8 cellular contexts compared by ENCODE assay signal in the genomic region with DNA sequence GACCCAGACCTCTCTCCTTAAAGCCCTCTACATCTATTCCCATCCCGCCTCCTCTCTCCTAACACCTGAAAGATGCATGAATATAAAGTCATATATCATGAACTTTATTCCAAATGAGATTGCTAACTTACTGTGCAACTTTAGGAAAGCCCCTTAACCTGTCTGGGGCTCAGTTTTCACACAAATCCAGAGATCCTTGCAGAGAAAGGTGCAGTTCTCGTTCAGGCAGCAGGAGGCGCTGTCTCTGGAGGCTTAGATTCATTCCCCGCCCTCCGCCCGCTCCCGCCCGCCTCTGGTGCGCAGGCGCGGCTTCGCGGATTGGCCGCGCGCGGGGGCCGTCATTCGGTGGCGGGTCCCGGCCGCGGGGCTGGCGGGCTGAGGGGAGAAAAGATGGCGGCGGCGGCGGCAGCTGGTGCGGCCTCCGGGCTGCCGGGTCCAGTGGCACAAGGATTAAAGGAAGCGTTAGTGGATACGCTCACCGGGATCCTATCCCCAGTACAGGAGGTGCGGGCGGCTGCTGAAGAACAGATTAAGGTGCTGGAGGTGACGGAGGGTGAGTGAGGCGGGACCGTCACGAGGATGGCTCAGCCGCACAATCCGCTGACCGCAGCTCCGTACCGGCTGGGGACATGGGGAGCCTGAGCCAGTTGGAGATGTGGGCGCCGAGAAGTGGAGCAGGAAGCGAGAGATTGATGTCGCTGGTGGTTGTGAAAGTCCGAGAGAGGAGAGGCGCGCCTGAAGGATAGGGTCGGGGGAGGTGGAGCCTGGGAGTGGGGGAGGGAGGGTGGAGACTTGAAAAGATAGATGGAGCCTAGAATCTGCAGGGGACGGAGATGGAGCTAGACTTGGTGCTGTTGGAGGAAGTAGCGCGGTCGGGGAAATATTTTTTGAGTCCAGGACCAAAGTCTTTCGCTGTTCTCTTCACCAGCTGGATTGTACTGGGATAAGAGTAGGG. TPM values are rescaled to one million over a fixed set of nuclear protein-coding genes. Genes with fewer than 3 reads are reported as not detected.
DNase-seq lines count a peak whose midpoint lies in the region; ATAC-seq, FAIRE-seq and TF ChIP-seq lines count a peak whose summit lies in the region.

A gene (plus strand): TSS at position 338 of the 955 bp plus-strand sequence. CDS start 53 bp downstream, at position 391.

- peak; percentile 94 to 100 (median 98) for TF ChIP-seq CTCF in heart left ventricle (IDR thresholded peaks at IDR 0.05)
- TF ChIP-seq CTCF in transverse colon (IDR thresholded peaks at IDR 0.05) = peak; percentile 90 to 97 (median 96)

- DNase-seq in GM12891 (ENCODE audit: insufficient read length, low spot score) = peak; percentile 93
- DNase-seq in NCI-H1436 (lab: John Stamatoyannopoulos, UW) = peak; percentile 97
- peak; percentile 87 to 96 (median 92) for DNase-seq in T-cell
- peak; percentile 91 to 96 (median 94) for DNase-seq in heart left ventricle
- DNase-seq in pons (ENCODE audit: low spot score) = peak; percentile 90
- DNase-seq in transverse colon = peak; percentile 97

- no peaks in the 10 kb centered on the region for H3K36me3 Mint-ChIP-seq in T-cell

- H3K4me1 Mint-ChIP-seq in T-cell = peaks cover 41 to 54% (median 49%) of the 10 kb centered on the region in 3 donors

- H3K27me3 ChIP-seq in heart left ventricle (no peaks in the 10 kb centered on the region), transverse colon (no peaks in the 10 kb centered on the region)

- H3K9me3 ChIP-seq in heart left ventricle (no peaks in the 10 kb centered on the region), transverse colon (no peaks in the 10 kb centered on the region)

- ATAC-seq in HG02798 (IDR thresholded peaks at IDR 0.05; ENCODE audit: poor library complexity, unreplicated experiment) (peak; percentile 95), T-cell (replicated peaks in 1 of 4) (peak; percentile 95 to 96 (median 96)), heart left ventricle (peak; percentile 74 to 92 (median 90))

- intact Hi-C loops in heart left ventricle (cut with DNase I) (loop anchor here in 2 of 10 donors (5.0 kb wide), 1 partner anchor 143 kb away; no protein-coding TSS in a partner anchor), transverse colon (cut with DNase I; ENCODE audit: low total_unique reads) (no loop called here)

- FAIRE-seq in GM12891 (lab: Jason Lieb, UNC) = peak; percentile 87

- CTCF ChIA-PET in T-cell (lab: Charles Lee) = interaction anchor here in 1 of 2 donors (0.6 to 1.8 kb wide), 8 partner anchors 12 to 1058 kb away, joined by 3 to 6 read pairs (median 4); no protein-coding TSS in a partner anchor

- H3K27ac Mint-ChIP-seq in T-cell = peak within 1 kb of the TSS; percentile 92 to 96

- 1 to 2% (median 2%) methylated on average over 57 to 58 of the region's 58 CpGs for WGBS in adipose tissue, 3 donors
- 1 to 2% (median 1%) methylated on average over 28 to 58 of the region's 58 CpGs for WGBS in heart left ventricle, 4 donors
- 1 to 7% methylated on average over 6 to 58 of the region's 58 CpGs for WGBS in transverse colon (ENCODE audit: low coverage in 1 of 2), 2 donors

- H3K27ac ChIP-seq in adipose tissue (ENCODE audit: low read depth, low read length) (peak within 1 kb of the TSS; percentile 32), heart left ventricle (peak within 1 kb of the TSS; percentile 73 to 96 (median 92)), transverse colon (peak within 1 kb of the TSS; percentile 92 to 96 (median 94))

- H3K36me3 ChIP-seq in heart left ventricle (no peaks in the 10 kb centered on the region), transverse colon (no peaks in the 10 kb centered on the region)

- no peak for TF ChIP-seq EP300 in transverse colon (IDR thresholded peaks at IDR 0.05; ENCODE audit: low read depth)

- H3K9me3 Mint-ChIP-seq in T-cell = no peaks in the 10 kb centered on the region

- H3K4me3 ChIP-seq in heart left ventricle (peak within 1 kb of the TSS; percentile 70 to 98 (median 88)), transverse colon (peak within 1 kb of the TSS; percentile 65 to 92 (median 87))

- POLR2A ChIA-PET in T-cell (lab: Charles Lee) = interaction anchor here in 1 of 2 donors (0.6 kb wide), 1 partner anchor 126 kb away, joined by 3 read pairs; a partner anchor contains a TSS

- TF ChIP-seq POLR2A in GM12891 (IDR thresholded peaks at IDR 0.05; ENCODE audit: low read depth, low read length) = peak; percentile 65; the same call in 1 of the 2 replicates
- TF ChIP-seq POLR2A in heart left ventricle (IDR thresholded peaks at IDR 0.05) = peak in 1 of 2 donors; percentile 76
- TF ChIP-seq POLR2A in transverse colon (IDR thresholded peaks at IDR 0.05) = peak; percentile 71

- H3K4me1 ChIP-seq in heart left ventricle (peaks cover 0 to 57% (median 28%) of the 10 kb centered on the region in 12 donors), transverse colon (peaks cover 11 to 42% (median 19%) of the 10 kb centered on the region in 4 donors)

- peak within 1 kb of the TSS; percentile 92 to 97 (median 95) for H3K4me3 Mint-ChIP-seq in T-cell

- in situ Hi-C loops in transverse colon (cut with MboI; ENCODE audit: low pct_ligation_motif_present in 1 of 4, low pct_unique_long_range_greater_than_20kb in 1 of 4, low sequenced_read_pairs in 3 of 4) = no loop called here

- no peaks in the 10 kb centered on the region for H3K27me3 Mint-ChIP-seq in T-cell

TF ChIP-seq in GM12891, 5 proteins besides CTCF, POLR2A, EP300 and RAD21:
- TF ChIP-seq POU2F2 (IDR thresholded peaks at IDR 0.05; ENCODE audit: low read depth, low read length) (no peak), SPI1 (IDR thresholded peaks at IDR 0.05; ENCODE audit: low read depth, low read length) (no peak), TAF1 (IDR thresholded peaks at IDR 0.05; ENCODE audit: low read depth, low read length) (peak; percentile 71), POLR2AphosphoS5 (IDR thresholded peaks at IDR 0.05; ENCODE audit: low read depth, low read length) (peak; percentile 64; the same call in 1 of the 2 replicates), PAX5 (IDR thresholded peaks at IDR 0.05; ENCODE audit: insufficient read depth, low read length, severe bottlenecking) (no peak)

RNA-seq across cellular contexts. Expression of the gene that starts here (rescaled TPM):
- polyA plus RNA-seq in GM12891 (2012; ENCODE audit: low read depth, missing spikeins) = 15.9 TPM
- total RNA-seq in T-cell (10 to 100 TPM; 28.2 to 39.9 (median 36.9) TPM), heart left ventricle (10 to 100 TPM; 12.1 to 35.4 (median 23.1) TPM), transverse colon (10 to 100 TPM in 1 of 4 donors, 1 to 10 TPM in 3; 2.0 to 13.0 (median 7.9) TPM)
- polyA plus RNA-seq in adipose tissue (10 to 100 TPM in 2 of 3 donors, 1 to 10 TPM in 1; 7.2 to 20.9 (median 14.2) TPM), heart left ventricle (10 to 100 TPM in 1 of 2 donors, 1 to 10 TPM in 1; 9.8 to 13.8 TPM)

Comparison
In these comparisons a context has a peak if more than half of its experiments do, and no peak if none do; other contexts are left out.
1. Peak in every context shown above with its lines: DNase-seq, ATAC-seq, H3K4me3 ChIP-seq and H3K27ac ChIP-seq.
2. H3K27ac ChIP-seq: peak in every context shown above with its lines; median percentile 94 in transverse colon; 92 in heart left ventricle; 32 in adipose tissue.